In the genomic region with DNA sequence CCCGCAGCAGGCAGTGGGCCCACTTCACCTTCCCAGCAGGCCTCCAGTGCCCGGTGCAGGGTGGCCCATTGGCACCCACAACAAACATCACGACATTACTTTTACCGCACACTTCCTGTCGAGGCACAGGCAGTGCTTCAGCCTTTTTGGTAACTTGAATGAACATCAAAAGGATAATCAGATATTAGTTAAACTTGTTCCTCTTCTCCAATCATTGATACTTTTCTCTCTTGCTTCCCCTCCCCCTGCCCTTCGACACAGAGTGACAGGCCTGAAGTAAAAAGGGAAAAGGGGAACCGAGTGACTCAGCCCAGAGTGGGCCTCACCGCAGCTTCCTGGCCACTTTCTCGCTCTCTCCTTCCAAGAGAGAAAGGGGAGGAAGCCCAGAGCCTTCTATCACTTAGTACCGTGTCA, we compare ENCODE assay signal across 9 cellular contexts.
A peak's percentile ranks its signal among the peaks of the same experiment; 100 is the strongest.
DNase-seq lines count a peak whose midpoint lies in the region; TF ChIP-seq lines count a peak whose summit lies in the region.
"Had no signal": no experiment of that assay in that cellular context is flagged by ENCODE, and none has a peak within 500 bp of the region (broad histone marks: within the 10 kb centered on the region; RNA-seq: fewer than 3 reads in every experiment).

No MANE protein-coding gene starts in this region.

- peaks cover 25% of the 10 kb centered on the region for H3K4me1 ChIP-seq in suprapubic skin

- peaks cover 68% of the 10 kb centered on the region for H3K4me1 Mint-ChIP-seq in dendritic cell treated with granulocyte-macrophage colony-stimulating factor and Interleukin-4, amounts not matched to agents 40 ng/mL and 50 ng/mL, for 4 days (ENCODE audit: low read depth)

- H3K27me3 ChIP-seq in suprapubic skin, result no peaks in the 10 kb centered on the region
- H3K27me3 ChIP-seq: tibial artery had no signal

- WGBS in suprapubic skin, result 85% methylated on average over 10 of the region's 10 CpGs

- no peaks in the 10 kb centered on the region for H3K36me3 Mint-ChIP-seq in dendritic cell treated with granulocyte-macrophage colony-stimulating factor and Interleukin-4, amounts not matched to agents 40 ng/mL and 50 ng/mL, for 4 days (ENCODE audit: low read depth)

- no peak overlapping the region for H3K4me3 ChIP-seq in suprapubic skin
- H3K4me3 ChIP-seq: tibial artery had no signal

- peaks cover 2% of the 10 kb centered on the region for H3K9me3 Mint-ChIP-seq in dendritic cell treated with granulocyte-macrophage colony-stimulating factor and Interleukin-4, amounts not matched to agents 40 ng/mL and 50 ng/mL, for 4 days

- no peak overlapping the region for H3K27ac ChIP-seq in suprapubic skin
- H3K27ac ChIP-seq: tibial artery had no signal

- peak; percentile 13 for DNase-seq in H4 (ENCODE audit: low spot score)
- peak; percentile 31 for DNase-seq in T-helper 22 cell (ENCODE audit: low read depth)
- peak; percentile 33 to 41 for DNase-seq in stimulated activated CD8-positive, alpha-beta memory T cell treated with anti-CD3 and anti-CD28 coated beads, Interleukin-7, amount 100 ng/mL, for 48 hours (ENCODE audit: extremely low read depth in 1 of 2, low read depth in 1 of 2)
- no peak for DNase-seq in NCI-H748 treated with DMSO at 0.1 percent for 48 hours (lab: John Stamatoyannopoulos, UW)
- DNase-seq in dedifferentiated amniotic fluid mesenchymal stem cell (ENCODE audit: extremely low spot score), result no peak
- no peak for DNase-seq in suprapubic skin (ENCODE audit: low spot score in 2 of 2)
- DNase-seq in hepatic stellate cell (ENCODE audit: low spot score), result no peak

- intact Hi-C loops in dendritic cell treated with granulocyte-macrophage colony-stimulating factor and Interleukin-4, amounts not matched to agents 40 ng/mL and 50 ng/mL, for 4 days (cut with micrococcal nuclease), result loop anchor here (10.0 kb wide), 2 partner anchors 161 to 351 kb away; no protein-coding TSS in a partner anchor

- H3K27ac Mint-ChIP-seq in dendritic cell treated with granulocyte-macrophage colony-stimulating factor and Interleukin-4, amounts not matched to agents 40 ng/mL and 50 ng/mL, for 4 days, result peak overlapping the region; percentile 33

- H3K27me3 Mint-ChIP-seq in dendritic cell treated with granulocyte-macrophage colony-stimulating factor and Interleukin-4, amounts not matched to agents 40 ng/mL and 50 ng/mL, for 4 days, result peaks cover 34% of the 10 kb centered on the region

- no peak for TF ChIP-seq POLR2A in suprapubic skin (IDR thresholded peaks at IDR 0.05)

- TF ChIP-seq CTCF in suprapubic skin (IDR thresholded peaks at IDR 0.05), result no peak

- no peaks in the 10 kb centered on the region for H3K36me3 ChIP-seq in suprapubic skin
- H3K36me3 ChIP-seq: tibial artery had no signal

- H3K9me3 ChIP-seq in suprapubic skin, result no peaks in the 10 kb centered on the region
- H3K9me3 ChIP-seq: tibial artery had no signal

- H3K4me3 Mint-ChIP-seq in dendritic cell treated with granulocyte-macrophage colony-stimulating factor and Interleukin-4, amounts not matched to agents 40 ng/mL and 50 ng/mL, for 4 days, result peak overlapping the region; percentile 15

- no peak for TF ChIP-seq EP300 in suprapubic skin (IDR thresholded peaks at IDR 0.05)

Comparison
In these comparisons a context has a peak if more than half of its experiments do, and no peak if none do; other contexts are left out.
1. DNase-seq: peak in H4 (single experiment), T-helper 22 cell (single experiment) and stimulated activated CD8-positive, alpha-beta memory T cell treated with anti-CD3 and anti-CD28 coated beads, Interleukin-7, amount 100 ng/mL, for 48 hours (2 of 2); none in NCI-H748 treated with DMSO at 0.1 percent for 48 hours (single experiment), dedifferentiated amniotic fluid mesenchymal stem cell (single experiment), suprapubic skin (0 of 2) and hepatic stellate cell (single experiment).